In the genomic region with DNA sequence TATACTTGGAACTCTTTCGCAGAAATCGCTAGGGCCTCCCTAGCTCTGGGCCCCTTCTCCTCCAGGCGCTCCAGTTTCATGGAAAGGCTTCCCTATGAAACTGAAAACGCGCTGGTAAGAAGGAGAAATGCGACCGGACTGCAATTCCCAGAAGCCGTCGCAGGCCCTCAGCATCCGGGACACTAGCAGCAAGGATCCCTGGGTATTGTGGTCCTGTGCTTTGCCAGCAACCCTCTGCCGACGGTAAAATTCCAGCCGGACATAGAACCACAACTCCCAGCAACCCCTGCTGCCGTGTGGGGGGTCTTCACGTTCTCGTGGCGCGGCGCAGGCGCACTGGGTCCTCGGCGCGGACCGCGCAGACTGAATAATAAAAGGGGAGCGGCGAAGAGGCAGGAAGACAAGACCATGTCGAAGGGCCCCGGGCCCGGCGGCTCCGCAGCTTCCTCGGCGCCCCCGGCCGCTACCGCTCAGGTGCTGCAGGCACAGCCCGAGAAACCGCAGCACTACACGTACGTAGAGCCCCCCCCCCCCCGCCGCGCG, we compare ENCODE assay signal across 8 cellular contexts. TPM values are rescaled to one million over a fixed set of nuclear protein-coding genes. Genes with fewer than 3 reads are reported as not detected.
A peak's percentile ranks its signal among the peaks of the same experiment; 100 is the strongest.
DNase-seq lines count a peak whose midpoint lies in the region; ATAC-seq and TF ChIP-seq lines count a peak whose summit lies in the region.

A gene with protein sequence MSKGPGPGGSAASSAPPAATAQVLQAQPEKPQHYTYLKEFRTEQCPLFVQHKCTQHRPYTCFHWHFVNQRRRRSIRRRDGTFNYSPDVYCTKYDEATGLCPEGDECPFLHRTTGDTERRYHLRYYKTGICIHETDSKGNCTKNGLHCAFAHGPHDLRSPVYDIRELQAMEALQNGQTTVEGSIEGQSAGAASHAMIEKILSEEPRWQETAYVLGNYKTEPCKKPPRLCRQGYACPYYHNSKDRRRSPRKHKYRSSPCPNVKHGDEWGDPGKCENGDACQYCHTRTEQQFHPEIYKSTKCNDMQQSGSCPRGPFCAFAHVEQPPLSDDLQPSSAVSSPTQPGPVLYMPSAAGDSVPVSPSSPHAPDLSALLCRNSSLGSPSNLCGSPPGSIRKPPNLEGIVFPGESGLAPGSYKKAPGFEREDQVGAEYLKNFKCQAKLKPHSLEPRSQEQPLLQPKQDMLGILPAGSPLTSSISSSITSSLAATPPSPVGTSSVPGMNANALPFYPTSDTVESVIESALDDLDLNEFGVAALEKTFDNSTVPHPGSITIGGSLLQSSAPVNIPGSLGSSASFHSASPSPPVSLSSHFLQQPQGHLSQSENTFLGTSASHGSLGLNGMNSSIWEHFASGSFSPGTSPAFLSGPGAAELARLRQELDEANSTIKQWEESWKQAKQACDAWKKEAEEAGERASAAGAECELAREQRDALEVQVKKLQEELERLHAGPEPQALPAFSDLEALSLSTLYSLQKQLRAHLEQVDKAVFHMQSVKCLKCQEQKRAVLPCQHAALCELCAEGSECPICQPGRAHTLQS (plus strand): TSS at position 334 of the 543 bp plus-strand sequence. CDS start 75 bp downstream, at position 409.

- POLR2A ChIA-PET in CD8-positive, alpha-beta T cell (lab: Charles Lee) = interaction anchor here (0.7 to 6.3 kb wide), 15 partner anchors 9 to 514 kb away, joined by 3 to 46 read pairs (median 6); partner anchors contain the start of genes GALK1, MIF4GD, TRIM65 and UNC13D

- H3K9me3 Mint-ChIP-seq in CD8-positive, alpha-beta T cell = no peaks in the 10 kb centered on the region

- peaks cover 49% of the 10 kb centered on the region for H3K4me1 Mint-ChIP-seq in CD8-positive, alpha-beta T cell (ENCODE audit: low read depth)

- TF ChIP-seq CTCF in CD8-positive, alpha-beta T cell (IDR thresholded peaks at IDR 0.05) = no peak
- TF ChIP-seq CTCF in lung (IDR thresholded peaks at IDR 0.05; ENCODE audit: control extremely low read depth, extremely low read depth) = no peak

- ATAC-seq in CD8-positive, alpha-beta T cell = peak; percentile 64
- peak; percentile 58 for ATAC-seq in GM21423 (IDR thresholded peaks at IDR 0.05; ENCODE audit: unreplicated experiment)
- peak; percentile 87 for ATAC-seq in lung (ENCODE audit: insufficient read depth, low FRiP score)

- H3K4me1 ChIP-seq in CD8-positive, alpha-beta T cell (ENCODE audit: insufficient read depth, low read length) = peaks cover 39% of the 10 kb centered on the region
- H3K4me1 ChIP-seq in HUES48 (ENCODE audit: control insufficient read depth, insufficient read depth, low read length) (peaks cover 27% of the 10 kb centered on the region), lung (ENCODE audit: control insufficient read depth in 2 of 2, insufficient read depth in 2 of 2, low read length in 2 of 2) (peaks cover 5 to 8% of the 10 kb centered on the region in 2 donors)
- H3K4me1 ChIP-seq in effector memory CD4-positive, alpha-beta T cell (ENCODE audit: control insufficient read depth, insufficient read depth, low read length, poor library complexity, severe bottlenecking) = peaks cover 28% of the 10 kb centered on the region

- no peaks in the 10 kb centered on the region for H3K9me3 ChIP-seq in CD8-positive, alpha-beta T cell (ENCODE audit: low read length)
- no peaks in the 10 kb centered on the region for H3K9me3 ChIP-seq in HUES48 (ENCODE audit: control insufficient read depth, insufficient read depth, low read length)
- H3K9me3 ChIP-seq in effector memory CD4-positive, alpha-beta T cell (ENCODE audit: control insufficient read depth, low read length) = no peaks in the 10 kb centered on the region
- no peaks in the 10 kb centered on the region for H3K9me3 ChIP-seq in lung (ENCODE audit: control insufficient read depth in 2 of 2, insufficient read depth in 1 of 2, low read length in 1 of 2)

- peak within 1 kb of the TSS; percentile 98 for H3K27ac Mint-ChIP-seq in CD8-positive, alpha-beta T cell

- H3K27me3 Mint-ChIP-seq in CD8-positive, alpha-beta T cell (ENCODE audit: low read depth) = no peaks in the 10 kb centered on the region

- H3K9ac ChIP-seq in HUES48 (ENCODE audit: low read depth, low read length) = peak within 1 kb of the TSS; percentile 100

- H3K36me3 Mint-ChIP-seq in CD8-positive, alpha-beta T cell = peaks cover 4% of the 10 kb centered on the region

- peak; percentile 91 to 97 (median 93) for DNase-seq in CD8-positive, alpha-beta T cell
- peak; percentile 97 for DNase-seq in NOMO-1 treated with dmso at 0.1 percent for 144 hours (lab: John Stamatoyannopoulos, UW; ENCODE audit: unreplicated experiment)
- DNase-seq in activated CD8-positive, alpha-beta memory T cell treated with anti-CD3 and anti-CD28 coated beads for 4 hours (ENCODE audit: low read depth in 2 of 2) = peak; percentile 92 to 95
- peak; percentile 92 to 96 (median 92) for DNase-seq in effector memory CD4-positive, alpha-beta T cell
- DNase-seq in lung (ENCODE audit: low spot score) = peak; percentile 98
- peak; percentile 78 to 95 (median 89) for DNase-seq in stimulated activated CD4-positive, alpha-beta T cell treated with anti-CD3 and anti-CD28 coated beads, TNF-alpha, amount 100 ng/mL, for 1 hour (ENCODE audit: low read depth in 3 of 3, low spot score in 1 of 3)

- no peaks in the 10 kb centered on the region for H3K27me3 ChIP-seq in CD8-positive, alpha-beta T cell (ENCODE audit: insufficient read depth, low read length)
- H3K27me3 ChIP-seq in HUES48 (ENCODE audit: control insufficient read depth, insufficient read depth, low read length) (no peaks in the 10 kb centered on the region), lung (ENCODE audit: control insufficient read depth, insufficient read depth) (no peaks in the 10 kb centered on the region)
- no peaks in the 10 kb centered on the region for H3K27me3 ChIP-seq in effector memory CD4-positive, alpha-beta T cell (replicated peaks; ENCODE audit: control insufficient read depth, insufficient read depth, low read length, poor library complexity, severe bottlenecking)

- intact Hi-C loops in CD8-positive, alpha-beta T cell (cut with DNase I, micrococcal nuclease) = loop anchor here (1.0 to 10.0 kb wide), 10 partner anchors 32 to 942 kb away; partner anchors contain the start of genes MRPL38 (in 2 of the 2), WBP2 (in 2 of the 2), ACOX1 (in 1 of the 2) and CASKIN2 (in 1 of the 2)

- CTCF ChIA-PET in CD8-positive, alpha-beta T cell (lab: Charles Lee) = interaction anchor here (1.3 to 3.6 kb wide), 8 partner anchors 20 to 72 kb away, joined by 3 to 24 read pairs (median 10); partner anchors contain the start of genes GALK1 and WBP2

- H3K36me3 ChIP-seq in CD8-positive, alpha-beta T cell (ENCODE audit: insufficient read depth, low read length) = no peaks in the 10 kb centered on the region
- H3K36me3 ChIP-seq in HUES48 (ENCODE audit: control insufficient read depth, insufficient read depth, low read length) = 0 out of 2 replicates have a peak, but pooled peaks cover 4% of the 10 kb centered on the region
- no peaks in the 10 kb centered on the region for H3K36me3 ChIP-seq in effector memory CD4-positive, alpha-beta T cell (ENCODE audit: control insufficient read depth, insufficient read depth, low read length)
- H3K36me3 ChIP-seq in lung (ENCODE audit: control insufficient read depth in 2 of 2, insufficient read depth in 2 of 2, low read length in 2 of 2) = no peaks in the 10 kb centered on the region

- H3K27ac ChIP-seq in CD8-positive, alpha-beta T cell (ENCODE audit: low read depth, low read length) = peak within 1 kb of the TSS; percentile 100
- H3K27ac ChIP-seq in HUES48 (ENCODE audit: low read depth, low read length) (peak within 1 kb of the TSS; percentile 100), lung (ENCODE audit: low read depth in 1 of 2, low read length in 1 of 2) (peak within 1 kb of the TSS; percentile 91 to 93)
- H3K27ac ChIP-seq in effector memory CD4-positive, alpha-beta T cell (ENCODE audit: insufficient read depth, low read length, poor library complexity, severe bottlenecking) = peak within 1 kb of the TSS; percentile 98

- 0% methylated on average over 34 to 45 of the region's 45 CpGs for WGBS in lung, 2 donors

- H3K4me3 Mint-ChIP-seq in CD8-positive, alpha-beta T cell = peak within 1 kb of the TSS; percentile 93

- peak within 1 kb of the TSS; percentile 78 for H3K4me3 ChIP-seq in CD8-positive, alpha-beta T cell (ENCODE audit: low read depth, low read length)
- H3K4me3 ChIP-seq in HUES48 (ENCODE audit: low read depth, low read length) (peak within 1 kb of the TSS; percentile 99), lung (peak within 1 kb of the TSS; percentile 56)
- peak within 1 kb of the TSS; percentile 51 for H3K4me3 ChIP-seq in effector memory CD4-positive, alpha-beta T cell (ENCODE audit: insufficient read depth, low read depth, low read length, poor library complexity, severe bottlenecking)

RNA-seq across cellular contexts. Expression of the gene that starts here (rescaled TPM):
- total RNA-seq in CD8-positive, alpha-beta T cell = 10 to 100 TPM; 37.3 to 42.8 TPM
- total RNA-seq in lung = 10 to 100 TPM; 32.8 to 72.4 TPM
- 10 to 100 TPM; 15.5 to 18.7 TPM for polyA plus RNA-seq in lung

Comparison
In these comparisons a context has a peak if more than half of its experiments do, and no peak if none do; other contexts are left out.
1. Peak in every context shown above with its lines: DNase-seq, ATAC-seq, H3K4me3 ChIP-seq and H3K27ac ChIP-seq.